Comparison of ENCODE assay signal across 8 cellular contexts in the genomic region with DNA sequence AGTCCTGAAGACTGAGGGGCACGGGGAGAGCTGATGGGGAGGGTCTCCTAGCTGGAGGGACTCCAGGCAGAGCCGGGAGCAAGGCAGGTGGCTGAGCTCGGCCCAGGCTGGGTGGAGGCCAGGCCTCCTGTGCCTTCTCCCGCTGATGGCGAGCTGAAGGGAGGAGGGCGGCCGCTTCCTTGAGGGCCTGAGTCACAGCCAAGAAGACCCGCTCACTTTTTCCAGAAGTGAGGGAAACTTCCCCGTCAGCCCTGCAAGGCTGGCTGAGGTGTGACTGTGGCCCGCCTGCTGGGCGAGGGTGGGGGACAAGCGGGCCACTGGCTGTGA. TPM values are rescaled to one million over a fixed set of nuclear protein-coding genes. Genes with fewer than 3 reads are reported as not detected.
DNase-seq lines count a peak whose midpoint lies in the region; ATAC-seq and TF ChIP-seq lines count a peak whose summit lies in the region.

No MANE protein-coding gene starts in this region.

- in situ Hi-C loops in gastrocnemius medialis (cut with MboI; ENCODE audit: low sequenced_read_pairs in 4 of 4) = no loop called here

- TF ChIP-seq CTCF in HEK293 (tag by site-specific recombination; IDR thresholded peaks at IDR 0.05) (no peak), gastroesophageal sphincter (IDR thresholded peaks at IDR 0.05) (no peak), gastrocnemius medialis (IDR thresholded peaks at IDR 0.05 in 4 of 5, conservative IDR thresholded peaks at IDR 0.05 in 1 of 5) (no peak)

- H3K9me3 ChIP-seq in HEK293 (ENCODE audit: control insufficient read depth, insufficient read depth, low read depth, low read length) (no peaks in the 10 kb centered on the region), gastroesophageal sphincter (no peaks in the 10 kb centered on the region), gastrocnemius medialis (no peaks in the 10 kb centered on the region), MG63 (no peaks in the 10 kb centered on the region)

- H3K4me3 ChIP-seq in HEK293 (ENCODE audit: low read depth, low read length) (no peak overlapping the region), gastroesophageal sphincter (peak overlapping the region in 1 of 2 donors; percentile 71), gastrocnemius medialis (peak overlapping the region in 3 of 4 donors; percentile 11 to 28 (median 21)), MG63 (no peak overlapping the region)

- peak; percentile 19 for DNase-seq in activated CD4-positive, alpha-beta T cell treated with anti-CD3 and anti-CD28 coated beads, Interleukin-2, amount 50 U/mL, for 1 hour
- DNase-seq in gastrocnemius medialis (no peak), NCI-H82 treated with DMSO at 0.1 percent for 48 hours (lab: John Stamatoyannopoulos, UW; ENCODE audit: unreplicated experiment) (no peak), sciatic nerve (ENCODE audit: low spot score) (no peak), MG63 (no peak)

- H3K36me3 ChIP-seq in HEK293 (ENCODE audit: control insufficient read depth in 2 of 2, insufficient read depth in 1 of 2, low read length in 2 of 2) (peaks cover 0 to 3% of the 10 kb centered on the region in 2 experiments; a peak in 1 of 3 replicates), gastroesophageal sphincter (peaks cover 0 to 5% of the 10 kb centered on the region in 2 donors), gastrocnemius medialis (no peaks in the 10 kb centered on the region), MG63 (no peaks in the 10 kb centered on the region)

- WGBS in gastroesophageal sphincter (ENCODE audit: low coverage in 1 of 2), 2 donors = 0% methylated on average over 1 of the region's 12 CpGs; no CpG with 5 or more reads in 1 of the 2 donors

- H3K4me1 ChIP-seq in HEK293 (ENCODE audit: control insufficient read depth, insufficient read depth, low read length) (no peaks in the 10 kb centered on the region), gastroesophageal sphincter (peaks cover 0 to 100% (median 79%) of the 10 kb centered on the region in 3 donors), gastrocnemius medialis (peaks cover 32 to 64% of the 10 kb centered on the region in 2 donors)

- intact Hi-C loops in gastrocnemius medialis (cut with DNase I; ENCODE audit: low total_unique reads) = no loop called here
- intact Hi-C loops in sciatic nerve (cut with DNase I) = no loop called here

- no peak overlapping the region for H3K27ac ChIP-seq in HEK293 (ENCODE audit: extremely low read depth, low read depth, low read length)
- peak overlapping the region; percentile 79 to 97 (median 94) for H3K27ac ChIP-seq in gastroesophageal sphincter
- peak overlapping the region; percentile 76 to 81 (median 78) for H3K27ac ChIP-seq in gastrocnemius medialis

- no peak for TF ChIP-seq POLR2A in gastroesophageal sphincter (IDR thresholded peaks at IDR 0.05)
- no peak for TF ChIP-seq POLR2A in gastrocnemius medialis (IDR thresholded peaks at IDR 0.05)

- H3K27me3 ChIP-seq in gastroesophageal sphincter = no peaks in the 10 kb centered on the region
- H3K27me3 ChIP-seq in gastrocnemius medialis = peaks cover 0 to 24% (median 12%) of the 10 kb centered on the region in 3 donors
- H3K27me3 ChIP-seq in MG63 = no peaks in the 10 kb centered on the region

- POLR2A ChIA-PET in HEK293 (lab: Yijun Ruan, JAX) = interaction anchor here (0.6 to 1.4 kb wide), 2 partner anchors 26 to 42 kb away, joined by 3 to 8 read pairs; no protein-coding TSS in a partner anchor

- no peak for TF ChIP-seq EP300 in gastroesophageal sphincter (IDR thresholded peaks at IDR 0.05)

- CTCF ChIA-PET in HEK293 (lab: Yijun Ruan, JAX) = no interaction called here

- ATAC-seq in gastroesophageal sphincter (no peak), gastrocnemius medialis (no peak), sciatic nerve (no peak), HG03095 (IDR thresholded peaks at IDR 0.05; ENCODE audit: unreplicated experiment) (no peak)

TF ChIP-seq in HEK293, 187 proteins besides CTCF, POLR2A, EP300 and RAD21:
- TF ChIP-seq ZNF140 (tag by site-specific recombination; IDR thresholded peaks at IDR 0.05) (no peak), KLF1 (tag by site-specific recombination; IDR thresholded peaks at IDR 0.05) (peak; percentile 49), ZNF426 (tag by site-specific recombination; IDR thresholded peaks at IDR 0.05) (no peak), KLF16 (tag by site-specific recombination; IDR thresholded peaks at IDR 0.05) (no peak), SP2 (tag by site-specific recombination; IDR thresholded peaks at IDR 0.05) (peak; percentile 10; the same call in 1 of the 2 replicates), ZNF658 (tag by site-specific recombination; IDR thresholded peaks at IDR 0.05) (no peak), KLF8 (tag by site-specific recombination; IDR thresholded peaks at IDR 0.05) (no peak), YY2 (tag by site-specific recombination; IDR thresholded peaks at IDR 0.05) (no peak)
- TF ChIP-seq, protein P1, sequence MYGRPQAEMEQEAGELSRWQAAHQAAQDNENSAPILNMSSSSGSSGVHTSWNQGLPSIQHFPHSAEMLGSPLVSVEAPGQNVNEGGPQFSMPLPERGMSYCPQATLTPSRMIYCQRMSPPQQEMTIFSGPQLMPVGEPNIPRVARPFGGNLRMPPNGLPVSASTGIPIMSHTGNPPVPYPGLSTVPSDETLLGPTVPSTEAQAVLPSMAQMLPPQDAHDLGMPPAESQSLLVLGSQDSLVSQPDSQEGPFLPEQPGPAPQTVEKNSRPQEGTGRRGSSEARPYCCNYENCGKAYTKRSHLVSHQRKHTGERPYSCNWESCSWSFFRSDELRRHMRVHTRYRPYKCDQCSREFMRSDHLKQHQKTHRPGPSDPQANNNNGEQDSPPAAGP (tag by site-specific recombination; IDR thresholded peaks at IDR 0.05) = peak; percentile 46
- TF ChIP-seq, protein P2, sequence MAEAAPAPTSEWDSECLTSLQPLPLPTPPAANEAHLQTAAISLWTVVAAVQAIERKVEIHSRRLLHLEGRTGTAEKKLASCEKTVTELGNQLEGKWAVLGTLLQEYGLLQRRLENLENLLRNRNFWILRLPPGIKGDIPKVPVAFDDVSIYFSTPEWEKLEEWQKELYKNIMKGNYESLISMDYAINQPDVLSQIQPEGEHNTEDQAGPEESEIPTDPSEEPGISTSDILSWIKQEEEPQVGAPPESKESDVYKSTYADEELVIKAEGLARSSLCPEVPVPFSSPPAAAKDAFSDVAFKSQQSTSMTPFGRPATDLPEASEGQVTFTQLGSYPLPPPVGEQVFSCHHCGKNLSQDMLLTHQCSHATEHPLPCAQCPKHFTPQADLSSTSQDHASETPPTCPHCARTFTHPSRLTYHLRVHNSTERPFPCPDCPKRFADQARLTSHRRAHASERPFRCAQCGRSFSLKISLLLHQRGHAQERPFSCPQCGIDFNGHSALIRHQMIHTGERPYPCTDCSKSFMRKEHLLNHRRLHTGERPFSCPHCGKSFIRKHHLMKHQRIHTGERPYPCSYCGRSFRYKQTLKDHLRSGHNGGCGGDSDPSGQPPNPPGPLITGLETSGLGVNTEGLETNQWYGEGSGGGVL (tag by site-specific recombination; IDR thresholded peaks at IDR 0.05) = 0 out of 2 replicates have a peak, but pooled peaks have one; percentile 24

RNA-seq across cellular contexts. Expression of a gene that starts 1.7 kb away (rescaled TPM):
- total RNA-seq in gastroesophageal sphincter (100 to 1,000 TPM in 2 of 4 donors, 10 to 100 TPM in 2; 59.8 to 137 (median 96.4) TPM), gastrocnemius medialis (1 to 10 TPM; 2.1 to 8.3 (median 6.0) TPM), sciatic nerve (175 TPM)
- 0.59 and 6.2 TPM in 2 replicates for total RNA-seq in MG63 (2014; rRNA removed; shearing (Covaris generic); ENCODE audit: low replicate concordance)

RNA-seq across cellular contexts. Expression of a gene that starts 12.7 kb away (rescaled TPM):
- total RNA-seq in gastroesophageal sphincter = 10 to 100 TPM in 2 of 4 donors, 1 to 10 TPM in 2; 8.7 to 16.9 (median 10.3) TPM
- total RNA-seq in gastrocnemius medialis = 1 to 10 TPM in 3 of 4 donors, under 1 TPM in 1; 0.16 to 1.8 (median 1.3) TPM
- 11.2 TPM for total RNA-seq in sciatic nerve
- total RNA-seq in MG63 (2014; rRNA removed; shearing (Covaris generic); ENCODE audit: low replicate concordance) = not detected in 2 replicates

RNA-seq across cellular contexts. Expression of a gene that starts 15.7 kb away (rescaled TPM):
- total RNA-seq in gastroesophageal sphincter = 1 to 10 TPM in 1 of 4 donors, under 1 TPM in 2, not detected in 1; 0.47 to 1.1 (median 0.94) TPM
- under 1 TPM in 1 of 4 donors, not detected in 3; 0.07 TPM for total RNA-seq in gastrocnemius medialis
- total RNA-seq in sciatic nerve = 2.4 TPM
- not detected in 2 replicates for total RNA-seq in MG63 (2014; rRNA removed; shearing (Covaris generic); ENCODE audit: low replicate concordance)

RNA-seq across cellular contexts. Expression of a gene that starts 26.7 kb away (rescaled TPM):
- total RNA-seq in gastroesophageal sphincter (100 to 1,000 TPM; 121 to 215 (median 159) TPM), gastrocnemius medialis (100 to 1,000 TPM; 167 to 260 (median 203) TPM), sciatic nerve (75.6 TPM)
- total RNA-seq in MG63 (2014; rRNA removed; shearing (Covaris generic); ENCODE audit: low replicate concordance) = 32.0 and 55.2 TPM in 2 replicates

RNA-seq across cellular contexts. Expression of a gene that starts 34.6 kb away (rescaled TPM):
- 100 to 1,000 TPM in 2 of 4 donors, 10 to 100 TPM in 2; 31.6 to 248 (median 127) TPM for total RNA-seq in gastroesophageal sphincter
- total RNA-seq in gastrocnemius medialis = 10 to 100 TPM; 35.0 to 91.1 (median 43.7) TPM
- total RNA-seq in sciatic nerve = 207 TPM
- 45.1 and 47.9 TPM in 2 replicates for total RNA-seq in MG63 (2014; rRNA removed; shearing (Covaris generic); ENCODE audit: low replicate concordance)

Comparison
In these comparisons a context has a peak if more than half of its experiments do, and no peak if none do; other contexts are left out.
1. H3K4me3 ChIP-seq: peak in gastrocnemius medialis (3 of 4); none in HEK293 (single experiment) and MG63 (single experiment).